Comparison of ENCODE assay signal across 10 cellular contexts in the genomic region with DNA sequence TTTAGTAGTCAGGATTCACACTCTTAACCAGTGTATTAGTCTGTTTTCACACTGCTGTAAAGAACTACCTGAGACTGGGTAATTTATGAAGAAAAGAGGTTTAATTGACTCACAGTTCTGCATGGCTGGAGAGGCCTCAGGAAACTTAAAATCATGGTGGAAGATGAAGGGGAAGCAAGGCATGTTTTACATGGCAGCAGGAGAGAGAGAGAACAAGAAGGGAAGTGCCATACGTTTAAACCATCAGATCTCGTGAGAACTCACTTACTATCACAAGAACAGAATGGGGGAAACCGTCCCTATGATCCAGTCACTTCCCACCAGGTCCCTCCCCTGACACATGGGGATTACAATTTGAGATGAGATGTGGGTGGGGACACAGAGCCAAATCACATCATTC. TPM values are rescaled to one million over a fixed set of nuclear protein-coding genes. Genes with fewer than 3 reads are reported as not detected.
DNase-seq lines count a peak whose midpoint lies in the region; ATAC-seq, FAIRE-seq and TF ChIP-seq lines count a peak whose summit lies in the region.
"Not testable (repeated sequence)": the region's sequence is repeated elsewhere in the genome, so short reads cannot be mapped to it uniquely, and the experiment has no call there.
"Had no signal": no experiment of that assay in that cellular context is flagged by ENCODE, and none has a peak within 500 bp of the region (broad histone marks: within the 10 kb centered on the region; RNA-seq: fewer than 3 reads in every experiment).

No MANE protein-coding gene starts in this region.

- H3K4me3 ChIP-seq in HEK293 (ENCODE audit: low read depth, low read length); GM12878: not testable (repeated sequence)

- TF ChIP-seq EP300 in GM12878 (IDR thresholded peaks at IDR 0.05; ENCODE audit: borderline replicate concordance in 1 of 2, control insufficient read depth in 1 of 2, low read depth in 2 of 2, low read length in 2 of 2): not testable (repeated sequence)

- H3K9ac ChIP-seq in GM12878 (ENCODE audit: control insufficient read depth, insufficient read depth, low read length): not testable (repeated sequence)

- H3K4me1 Mint-ChIP-seq in CD14-positive monocyte (peaks cover 26% of the 10 kb centered on the region), natural killer cell (peaks cover 61 to 78% of the 10 kb centered on the region in 2 donors)
- peaks cover 27% of the 10 kb centered on the region for H3K4me1 Mint-ChIP-seq in activated CD8-positive, alpha-beta T cell treated with anti-CD3 and anti-CD28 coated beads, Interleukin-2, amount 10 ng/mL, durations not matched to agents 7 days and 5 days (ENCODE audit: low read depth)
- H3K4me1 Mint-ChIP-seq in activated naive CD4-positive, alpha-beta T cell treated with anti-CD3 and anti-CD28 coated beads for 36 hours (ENCODE audit: low read depth): peaks cover 30% of the 10 kb centered on the region
- peaks cover 61% of the 10 kb centered on the region for H3K4me1 Mint-ChIP-seq in central memory CD8-positive, alpha-beta T cell
- H3K4me1 Mint-ChIP-seq in stimulated activated memory B cell treated with anti-CD40 and anti-IgM and Interleukin-4, amounts not matched to agents 10 μg/mL and 1 μg/mL and 100 μg/mL, for 72 hours: peaks cover 19% of the 10 kb centered on the region

- not testable (repeated sequence) for H3K27me3 ChIP-seq in GM12878 (replicated peaks in 1 of 2; ENCODE audit: control insufficient read depth in 2 of 2, insufficient read depth in 2 of 2, low read length in 1 of 2)

- not testable (repeated sequence) for H3K27me3 Mint-ChIP-seq in CD14-positive monocyte (ENCODE audit: low read depth in 3 of 3); activated CD8-positive, alpha-beta T cell treated with anti-CD3 and anti-CD28 coated beads, Interleukin-2, amount 10 ng/mL, durations not matched to agents 7 days and 5 days (ENCODE audit: low read depth); activated naive CD4-positive, alpha-beta T cell treated with anti-CD3 and anti-CD28 coated beads for 36 hours (ENCODE audit: low read depth); central memory CD8-positive, alpha-beta T cell; natural killer cell (ENCODE audit: low read depth in 2 of 2); stimulated activated memory B cell treated with anti-CD40 and anti-IgM and Interleukin-4, amounts not matched to agents 10 μg/mL and 1 μg/mL and 100 μg/mL, for 72 hours

- H3K4me1 ChIP-seq in HEK293 (ENCODE audit: control insufficient read depth, insufficient read depth, low read length); GM12878 (ENCODE audit: control insufficient read depth, insufficient read depth, low read length): not testable (repeated sequence)

- H3K27ac ChIP-seq in HEK293 (ENCODE audit: extremely low read depth, low read depth, low read length); GM12878 (ENCODE audit: control insufficient read depth, insufficient read depth): not testable (repeated sequence)

- not testable (repeated sequence) for TF ChIP-seq POLR2A in GM12878 (IDR thresholded peaks at IDR 0.05; ENCODE audit: low read depth, low read length)

- DNase-seq in CD14-positive monocyte (ENCODE audit: low spot score); activated CD8-positive, alpha-beta T cell treated with anti-CD3 and anti-CD28 coated beads, Interleukin-2, amount 10 ng/mL, durations not matched to agents 7 days and 5 days; activated naive CD4-positive, alpha-beta T cell treated with anti-CD3 and anti-CD28 coated beads for 36 hours; GM12878 (ENCODE audit: low read depth, low spot score); central memory CD8-positive, alpha-beta T cell (ENCODE audit: low spot score in 2 of 2); natural killer cell: not testable (repeated sequence)

- not testable (repeated sequence) for H2AFZ ChIP-seq in GM12878 (ENCODE audit: control insufficient read depth, low read depth, low read length)

- intact Hi-C loops in CD14-positive monocyte (cut with micrococcal nuclease); activated naive CD4-positive, alpha-beta T cell treated with anti-CD3 and anti-CD28 coated beads for 36 hours (cut with micrococcal nuclease); GM12878 (cut with micrococcal nuclease; ENCODE audit: unreplicated experiment); natural killer cell (cut with micrococcal nuclease): not testable (repeated sequence)

- in situ Hi-C loops in GM12878 (cut with MboI): not testable (repeated sequence)

- CTCF ChIA-PET in HEK293 (lab: Yijun Ruan, JAX); activated CD8-positive, alpha-beta T cell treated with anti-CD3 and anti-CD28 coated beads, Interleukin-2, amount 10 ng/mL, durations not matched to agents 7 days and 5 days (lab: Charles Lee); activated naive CD4-positive, alpha-beta T cell treated with anti-CD3 and anti-CD28 coated beads for 36 hours (lab: Charles Lee); GM12878 (lab: Yijun Ruan, JAX): not testable (repeated sequence)

- RAD21 ChIA-PET in GM12878 (lab: Charles Lee; ENCODE audit: unreplicated experiment): not testable (repeated sequence)

- TF ChIP-seq CTCF in CD14-positive monocyte (IDR thresholded peaks at IDR 0.05); HEK293 (tag by site-specific recombination; IDR thresholded peaks at IDR 0.05); GM12878 (IDR thresholded peaks at IDR 0.05 in 2 of 3, conservative IDR thresholded peaks at IDR 0.05 in 1 of 3; ENCODE audit: control insufficient read depth in 2 of 3, extremely low read depth in 1 of 3, insufficient read depth in 1 of 3, low read depth in 3 of 3, low read length in 3 of 3); natural killer cell (IDR thresholded peaks at IDR 0.05): not testable (repeated sequence)

- not testable (repeated sequence) for H3K9me3 Mint-ChIP-seq in CD14-positive monocyte; central memory CD8-positive, alpha-beta T cell; natural killer cell
- peaks cover 20% of the 10 kb centered on the region for H3K9me3 Mint-ChIP-seq in activated CD8-positive, alpha-beta T cell treated with anti-CD3 and anti-CD28 coated beads, Interleukin-2, amount 10 ng/mL, durations not matched to agents 7 days and 5 days (ENCODE audit: insufficient read depth)
- H3K9me3 Mint-ChIP-seq in activated naive CD4-positive, alpha-beta T cell treated with anti-CD3 and anti-CD28 coated beads for 36 hours: peaks cover 23% of the 10 kb centered on the region
- peaks cover 10% of the 10 kb centered on the region for H3K9me3 Mint-ChIP-seq in stimulated activated memory B cell treated with anti-CD40 and anti-IgM and Interleukin-4, amounts not matched to agents 10 μg/mL and 1 μg/mL and 100 μg/mL, for 72 hours

- WGBS in GM12878 (ENCODE audit: insufficient coverage, insufficient replicate concordance, low lambda C conversion rate, missing lambda C conversion rate): 100% methylated on average over 3 of the region's 3 CpGs

- POLR2A ChIA-PET in HEK293 (lab: Yijun Ruan, JAX); GM12878 (lab: Charles Lee): not testable (repeated sequence)
- POLR2A ChIA-PET in activated CD8-positive, alpha-beta T cell treated with anti-CD3 and anti-CD28 coated beads, Interleukin-2, amount 10 ng/mL, durations not matched to agents 7 days and 5 days (lab: Charles Lee): interaction anchor here (0.8 kb wide), 1 partner anchor 26 kb away, joined by 3 read pairs; a partner anchor contains a TSS

- not testable (repeated sequence) for H3K9me3 ChIP-seq in HEK293 (ENCODE audit: control insufficient read depth, insufficient read depth, low read depth, low read length)
- H3K9me3 ChIP-seq in GM12878 (replicated peaks; ENCODE audit: control insufficient read depth, insufficient read depth, low read length): peaks cover 29% of the 10 kb centered on the region; the same call in 2 of the 3 replicates

- H3K27ac Mint-ChIP-seq in CD14-positive monocyte: peak overlapping the region in 5 of 7 donors; percentile 50 to 71 (median 70)
- peak overlapping the region; percentile 2 for H3K27ac Mint-ChIP-seq in activated CD8-positive, alpha-beta T cell treated with anti-CD3 and anti-CD28 coated beads, Interleukin-2, amount 10 ng/mL, durations not matched to agents 7 days and 5 days
- peak overlapping the region; percentile 48 for H3K27ac Mint-ChIP-seq in activated naive CD4-positive, alpha-beta T cell treated with anti-CD3 and anti-CD28 coated beads for 36 hours
- peak overlapping the region; percentile 29 for H3K27ac Mint-ChIP-seq in central memory CD8-positive, alpha-beta T cell (ENCODE audit: low read depth)
- H3K27ac Mint-ChIP-seq in natural killer cell: peak overlapping the region; percentile 7 to 34
- peak overlapping the region; percentile 12 for H3K27ac Mint-ChIP-seq in stimulated activated memory B cell treated with anti-CD40 and anti-IgM and Interleukin-4, amounts not matched to agents 10 μg/mL and 1 μg/mL and 100 μg/mL, for 72 hours

- H4K20me1 ChIP-seq in GM12878 (ENCODE audit: control insufficient read depth, insufficient read depth): not testable (repeated sequence)

- not testable (repeated sequence) for ATAC-seq in activated CD8-positive, alpha-beta T cell treated with anti-CD3 and anti-CD28 coated beads, Interleukin-2, amount 10 ng/mL, durations not matched to agents 7 days and 5 days; GM12878; central memory CD8-positive, alpha-beta T cell (replicated peaks; ENCODE audit: extremely low read depth, poor library complexity, severe bottlenecking); natural killer cell; stimulated activated memory B cell treated with anti-CD40 and anti-IgM and Interleukin-4, amounts not matched to agents 10 μg/mL and 1 μg/mL and 100 μg/mL, for 72 hours

- H3K4me2 ChIP-seq in GM12878 (ENCODE audit: control insufficient read depth, insufficient read depth): not testable (repeated sequence)

- peaks cover 36 to 48% of the 10 kb centered on the region in 2 donors for H3K36me3 Mint-ChIP-seq in CD14-positive monocyte
- peaks cover 60% of the 10 kb centered on the region for H3K36me3 Mint-ChIP-seq in activated CD8-positive, alpha-beta T cell treated with anti-CD3 and anti-CD28 coated beads, Interleukin-2, amount 10 ng/mL, durations not matched to agents 7 days and 5 days (ENCODE audit: low read depth)
- H3K36me3 Mint-ChIP-seq in activated naive CD4-positive, alpha-beta T cell treated with anti-CD3 and anti-CD28 coated beads for 36 hours (ENCODE audit: low read depth): peaks cover 45% of the 10 kb centered on the region
- H3K36me3 Mint-ChIP-seq in central memory CD8-positive, alpha-beta T cell (ENCODE audit: insufficient read depth): peaks cover 10% of the 10 kb centered on the region
- not testable (repeated sequence) for H3K36me3 Mint-ChIP-seq in natural killer cell
- H3K36me3 Mint-ChIP-seq in stimulated activated memory B cell treated with anti-CD40 and anti-IgM and Interleukin-4, amounts not matched to agents 10 μg/mL and 1 μg/mL and 100 μg/mL, for 72 hours: peaks cover 40% of the 10 kb centered on the region

- FAIRE-seq in GM12878 (lab: Jason Lieb, UNC): not testable (repeated sequence)

- TF ChIP-seq RAD21 in GM12878 (IDR thresholded peaks at IDR 0.05; ENCODE audit: insufficient read depth, low read depth, low read length): not testable (repeated sequence)

- SMC1A ChIA-PET in GM12878 (lab: Charles Lee; ENCODE audit: uncharacterized antibody, unreplicated experiment): interaction anchor here (1.0 kb wide), 1 partner anchor 9 kb away, joined by 3 read pairs; no protein-coding TSS in a partner anchor

- peaks cover 72% of the 10 kb centered on the region for H3K79me2 ChIP-seq in GM12878 (ENCODE audit: control insufficient read depth, insufficient read depth, low read length)

- not testable (repeated sequence) for H3K36me3 ChIP-seq in HEK293 (ENCODE audit: control insufficient read depth in 2 of 2, insufficient read depth in 1 of 2, low read length in 2 of 2)
- H3K36me3 ChIP-seq in GM12878 (ENCODE audit: control insufficient read depth in 2 of 2, insufficient read depth in 2 of 2, low read length in 1 of 2): peaks cover 15 to 20% of the 10 kb centered on the region in 2 experiments

- BruUV-seq in GM12878 (replicated peaks; lab: Mats Ljungman, UMichigan): TSS peak; percentile 20

- not testable (repeated sequence) for H3K4me3 Mint-ChIP-seq in CD14-positive monocyte; activated CD8-positive, alpha-beta T cell treated with anti-CD3 and anti-CD28 coated beads, Interleukin-2, amount 10 ng/mL, durations not matched to agents 7 days and 5 days; activated naive CD4-positive, alpha-beta T cell treated with anti-CD3 and anti-CD28 coated beads for 36 hours; central memory CD8-positive, alpha-beta T cell; natural killer cell; stimulated activated memory B cell treated with anti-CD40 and anti-IgM and Interleukin-4, amounts not matched to agents 10 μg/mL and 1 μg/mL and 100 μg/mL, for 72 hours

RNA-seq across cellular contexts. Expression of a gene that starts 25.4 kb away (rescaled TPM):
- polyA plus RNA-seq in CD14-positive monocyte (100 to 1,000 TPM in 1 of 2 donors, 10 to 100 TPM in 1; 57.5 to 115 TPM), GM12878 (2011; rRNA removed) (130 and 171 TPM in 2 replicates), GM12878 (2014; fragmentation: Illumina TruSeq; extraction: Trizol) (123 and 129 TPM in 2 replicates), GM12878 (2014; fragmentation: Nextera tagmentation; extraction: Ambion mirVana) (10 to 100 TPM; 34.2 to 41.6 TPM), GM12878 (2014; rRNA removed) (95.5 and 104 TPM in 2 replicates), GM12878 (2016; fragmentation: Nextera tagmentation; extraction: Ambion mirVana) (100 to 1,000 TPM; 109 to 114 TPM)
- total RNA-seq in activated CD8-positive, alpha-beta T cell treated with anti-CD3 and anti-CD28 coated beads, Interleukin-2, amount 10 ng/mL, durations not matched to agents 7 days and 5 days: 100 to 1,000 TPM; 318 to 320 TPM
- total RNA-seq in activated naive CD4-positive, alpha-beta T cell treated with anti-CD3 and anti-CD28 coated beads for 36 hours: 100 to 1,000 TPM; 192 to 203 TPM
- 746 and 764 TPM in 2 replicates for total RNA-seq in GM12878 (2013; cell fraction: nucleolus; rRNA removed)
- total RNA-seq in GM12878 (2014; rRNA removed) (172 and 178 TPM in 2 replicates), GM12878 (2014; rRNA removed; fragmentation: Illumina TruSeq; extraction: Trizol) (125 and 126 TPM in 2 replicates), GM12878 (2021) (179 and 192 TPM in 2 replicates), natural killer cell (100 to 1,000 TPM; 317 to 361 (median 320) TPM)
- 75.8 TPM for polyA plus RNA-seq in GM12878 (2011; ENCODE audit: low read depth)
- 148 and 150 TPM in 2 replicates for polyA plus RNA-seq in GM12878 (2011; cell fraction: cytosol; rRNA removed)
- 183 and 219 TPM in 2 replicates for polyA plus RNA-seq in GM12878 (2011; cell fraction: nucleus; rRNA removed)
- 87.1 and 104 TPM in 2 replicates for polyA plus RNA-seq in GM12878 (2012)
- 381 and 449 TPM in 2 replicates for polyA minus RNA-seq in GM12878 (2011; rRNA and poly(A)+ RNA removed)
- polyA minus RNA-seq in GM12878 (2011; cell fraction: cytosol; rRNA and poly(A)+ RNA removed): 66.6 and 92.6 TPM in 2 replicates
- polyA minus RNA-seq in GM12878 (2011; cell fraction: nucleus; rRNA and poly(A)+ RNA removed): 411 and 600 TPM in 2 replicates
- total RNA-seq: Calu3, G401 had no signal

Comparison
In these comparisons a context has a peak if more than half of its experiments do, and no peak if none do; other contexts are left out.
1. H3K27ac Mint-ChIP-seq: peak in every context shown above with its lines; median percentile 70 in CD14-positive monocyte; 48 in activated naive CD4-positive, alpha-beta T cell treated with anti-CD3 and anti-CD28 coated beads for 36 hours; 29 in central memory CD8-positive, alpha-beta T cell; 20 in natural killer cell; 12 in stimulated activated memory B cell treated with anti-CD40 and anti-IgM and Interleukin-4, amounts not matched to agents 10 μg/mL and 1 μg/mL and 100 μg/mL, for 72 hours; 2 in activated CD8-positive, alpha-beta T cell treated with anti-CD3 and anti-CD28 coated beads, Interleukin-2, amount 10 ng/mL, durations not matched to agents 7 days and 5 days.